Comparison of ENCODE assay signal across 8 cellular contexts in the genomic region with DNA sequence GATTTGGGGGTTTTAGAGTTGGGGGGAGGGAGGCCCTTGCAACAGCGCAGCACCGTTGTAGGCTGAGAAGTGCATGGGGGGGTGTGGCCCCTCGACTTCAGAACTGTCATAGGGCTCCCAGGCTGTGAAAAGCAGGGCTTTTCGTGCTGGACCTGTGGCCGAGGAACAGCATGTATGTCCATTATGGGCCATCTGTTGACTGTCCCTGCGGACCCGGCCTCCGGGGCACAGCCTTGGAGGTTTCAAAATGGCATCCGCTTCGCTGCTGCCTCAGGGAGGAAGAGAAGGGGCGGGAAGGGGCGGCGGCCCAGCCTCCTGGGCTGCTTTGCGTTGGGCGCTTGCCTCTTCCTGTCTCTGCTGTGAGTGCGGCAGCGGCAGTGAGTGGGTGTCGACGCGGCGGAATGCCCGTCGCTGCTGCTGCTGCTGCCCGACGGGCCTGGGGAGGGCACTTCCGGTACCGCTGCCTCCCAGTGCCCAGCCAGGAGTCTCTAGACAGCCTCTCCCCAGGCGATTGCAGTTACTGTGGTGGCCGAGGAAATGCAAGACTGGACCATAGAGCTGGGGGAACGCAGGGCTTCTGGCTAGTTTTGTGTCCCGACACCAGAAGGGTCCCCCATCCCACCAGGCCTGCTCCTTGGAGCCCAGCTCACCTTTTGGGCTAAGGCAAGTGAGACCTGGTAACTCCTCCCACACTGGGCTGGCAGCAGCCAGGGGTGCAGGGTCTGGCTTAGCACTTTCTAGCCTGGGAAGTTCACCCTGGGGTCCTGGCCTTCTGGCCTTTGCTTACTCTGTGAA. TPM values are rescaled to one million over a fixed set of nuclear protein-coding genes. Genes with fewer than 3 reads are reported as not detected.
DNase-seq lines count a peak whose midpoint lies in the region; ATAC-seq and TF ChIP-seq lines count a peak whose summit lies in the region.

No MANE protein-coding gene starts in this region.

- H4K8ac ChIP-seq in H9 (replicated peaks; ENCODE audit: insufficient read length, low read depth, low read length), result no peak overlapping the region

- peak overlapping the region; percentile 65 for H3K4me3 ChIP-seq in lower leg skin (ENCODE audit: low read depth, poor library complexity, severe bottlenecking)

- peaks cover 27% of the 10 kb centered on the region; the same call in 1 of the 2 replicates for H3K79me2 ChIP-seq in H9 (ENCODE audit: insufficient read depth, low read length)

- H3K36me3 ChIP-seq in ES-I3 (ENCODE audit: insufficient read depth, low read length), result no peaks in the 10 kb centered on the region

- H2BK20ac ChIP-seq in H9 (ENCODE audit: low read depth, low read length, poor library complexity, severe bottlenecking), result no peak overlapping the region

- no peaks in the 10 kb centered on the region for H3K9me3 Mint-ChIP-seq in H9
- no peaks in the 10 kb centered on the region for H3K9me3 Mint-ChIP-seq in dendritic cell treated with granulocyte-macrophage colony-stimulating factor and Interleukin-4, amounts not matched to agents 40 ng/mL and 50 ng/mL, for 4 days

- no peak overlapping the region for H3K27ac ChIP-seq in H9 (ENCODE audit: insufficient read length, low read depth, low read length)

- H3K9ac ChIP-seq in ES-I3 (ENCODE audit: low read depth, low read length), result peak overlapping the region; percentile 94
- peak overlapping the region; percentile 33 for H3K9ac ChIP-seq in H9 (ENCODE audit: extremely low read depth, insufficient read length, low read length)

- H2BK12ac ChIP-seq in H9 (ENCODE audit: insufficient read length, low read depth, low read length), result no peak overlapping the region

- H3K56ac ChIP-seq in H9 (ENCODE audit: insufficient read length, low read depth, low read length), result no peak overlapping the region

- no peaks in the 10 kb centered on the region for H3K27me3 ChIP-seq in H9 (ENCODE audit: insufficient read depth, low read length)

- peaks cover 6 to 11% (median 7%) of the 10 kb centered on the region in 3 experiments; a peak in 4 of 7 replicates for H3K36me3 Mint-ChIP-seq in H9 (ENCODE audit: insufficient read depth in 1 of 3, low read depth in 3 of 3)
- H3K36me3 Mint-ChIP-seq in dendritic cell treated with granulocyte-macrophage colony-stimulating factor and Interleukin-4, amounts not matched to agents 40 ng/mL and 50 ng/mL, for 4 days (ENCODE audit: low read depth), result peaks cover 64% of the 10 kb centered on the region

- H4K91ac ChIP-seq in H9 (ENCODE audit: insufficient read length, low read depth, low read length), result no peak overlapping the region

- H3T11ph ChIP-seq in H9 (ENCODE audit: low read length), result no peak overlapping the region

- no peak overlapping the region for H2BK15ac ChIP-seq in H9 (ENCODE audit: low read depth, low read length)

- TF ChIP-seq POLR2A in lower leg skin (IDR thresholded peaks at IDR 0.05), result no peak

- peak overlapping the region; percentile 53 for H3K18ac ChIP-seq in H9 (ENCODE audit: insufficient read length, low read depth, low read length)

- no CpG with 5 or more reads among the region's 31 CpGs for WGBS in H9 (ENCODE audit: extremely low coverage, insufficient read length, low lambda C conversion rate)
- 0% methylated on average over 20 to 28 of the region's 31 CpGs for whole genome bisulfite sequencing in lower leg skin, 2 donors

- peaks cover under 1% of the 10 kb centered on the region; the same call in 1 of the 2 replicates for H3K27me3 Mint-ChIP-seq in H9 (ENCODE audit: low read depth)
- H3K27me3 Mint-ChIP-seq in dendritic cell treated with granulocyte-macrophage colony-stimulating factor and Interleukin-4, amounts not matched to agents 40 ng/mL and 50 ng/mL, for 4 days, result no peaks in the 10 kb centered on the region

- no peak overlapping the region for H2AFZ ChIP-seq in H9 (ENCODE audit: low read length)

- H2BK5ac ChIP-seq in H9 (ENCODE audit: insufficient read length, low read length), result no peak overlapping the region

- H3K27ac Mint-ChIP-seq in H9, result peak overlapping the region; percentile 81 to 99 (median 91); a peak in 6 of 7 replicates
- H3K27ac Mint-ChIP-seq in dendritic cell treated with granulocyte-macrophage colony-stimulating factor and Interleukin-4, amounts not matched to agents 40 ng/mL and 50 ng/mL, for 4 days, result peak overlapping the region; percentile 97

- no peak overlapping the region for H3K23ac ChIP-seq in H9 (ENCODE audit: insufficient read length, low read depth, low read length)

- H4K5ac ChIP-seq in H9 (ENCODE audit: insufficient read length, low read depth, low read length), result no peak overlapping the region

- H3K4me1 ChIP-seq in ES-I3 (ENCODE audit: insufficient read depth, low read length), result peaks cover 34% of the 10 kb centered on the region
- H3K4me1 ChIP-seq in H9 (ENCODE audit: insufficient read depth, low read length), result peaks cover 15% of the 10 kb centered on the region; the same call in 1 of the 2 replicates

- no peak overlapping the region for H2AK5ac ChIP-seq in H9 (ENCODE audit: insufficient read length, low read length)

- H3K79me1 ChIP-seq in H9 (ENCODE audit: insufficient read depth, low read depth, low read length, poor library complexity, severe bottlenecking), result peaks cover 10% of the 10 kb centered on the region

- H3K4me2 ChIP-seq in H9 (ENCODE audit: insufficient read depth, insufficient read length, low read length), result peak overlapping the region; percentile 91

- no peak overlapping the region; the same call in 1 of the 2 replicates for H3K14ac ChIP-seq in H9 (ENCODE audit: insufficient read depth, low read length)

- ATAC-seq in HG03521 (IDR thresholded peaks at IDR 0.05; ENCODE audit: unreplicated experiment), result no peak

- H3K23me2 ChIP-seq in H9 (ENCODE audit: insufficient read length, low read depth, low read length, poor library complexity, severe bottlenecking), result peaks cover 17% of the 10 kb centered on the region

- no peaks in the 10 kb centered on the region for H4K20me1 ChIP-seq in H9 (ENCODE audit: control insufficient read depth, insufficient read depth, insufficient read length)

- H3K4me3 Mint-ChIP-seq in H9, result peak overlapping the region; percentile 96 to 99
- H3K4me3 Mint-ChIP-seq in dendritic cell treated with granulocyte-macrophage colony-stimulating factor and Interleukin-4, amounts not matched to agents 40 ng/mL and 50 ng/mL, for 4 days, result peak overlapping the region; percentile 99

- no peaks in the 10 kb centered on the region for H3K9me3 ChIP-seq in ES-I3 (ENCODE audit: control insufficient read depth, insufficient read depth, low read length)
- no peaks in the 10 kb centered on the region for H3K9me3 ChIP-seq in H9 (ENCODE audit: control insufficient read depth, low read depth, low read length)

- no peak overlapping the region for H3K4ac ChIP-seq in H9 (ENCODE audit: low read depth, low read length)

- H3K4me1 Mint-ChIP-seq in H9, result peaks cover 64 to 70% of the 10 kb centered on the region in 2 experiments
- peaks cover 74% of the 10 kb centered on the region for H3K4me1 Mint-ChIP-seq in dendritic cell treated with granulocyte-macrophage colony-stimulating factor and Interleukin-4, amounts not matched to agents 40 ng/mL and 50 ng/mL, for 4 days (ENCODE audit: low read depth)

- no peak overlapping the region for H2BK120ac ChIP-seq in H9 (ENCODE audit: low read depth, low read length, poor library complexity, severe bottlenecking)

- TF ChIP-seq CTCF in H9 (conservative IDR thresholded peaks at IDR 0.05), result no peak
- no peak for TF ChIP-seq CTCF in lower leg skin (IDR thresholded peaks at IDR 0.05)

- DNase-seq in H9 (peak; percentile 85), NCI-H510A (lab: John Stamatoyannopoulos, UW) (peak; percentile 68), lower leg skin (ENCODE audit: low spot score in 2 of 2) (peak; percentile 83 to 97)
- DNase-seq in activated CD4-positive, alpha-beta T cell treated with anti-CD3 and anti-CD28 coated beads, Interleukin-2, amount 50 U/mL, for 1 hour, result peak; percentile 82
- peak; percentile 79 to 86 for DNase-seq in stimulated activated CD4-positive, alpha-beta T cell treated with anti-CD3 and anti-CD28 coated beads, Interleukin-4, amount 100 ng/mL, for 48 hours (ENCODE audit: low read depth in 2 of 2)

- intact Hi-C loops in dendritic cell treated with granulocyte-macrophage colony-stimulating factor and Interleukin-4, amounts not matched to agents 40 ng/mL and 50 ng/mL, for 4 days (cut with micrococcal nuclease), result loop anchor here (5.0 kb wide), 1 partner anchor 99 kb away; no protein-coding TSS in a partner anchor
- intact Hi-C loops in lower leg skin (cut with DNase I; ENCODE audit: low total_unique reads), result no loop called here

RNA-seq across cellular contexts. Expression of a gene that starts 1.9 kb away (rescaled TPM):
- 210 and 218 TPM in 2 replicates for total RNA-seq in H9 (2021)
- 100 to 1,000 TPM in 1 of 4 donors, 10 to 100 TPM in 3; 56.5 to 123 (median 74.8) TPM for total RNA-seq in lower leg skin

RNA-seq across cellular contexts. Expression of a gene that starts 31.0 kb away (rescaled TPM):
- total RNA-seq in H9 (2021) (4.4 and 6.4 TPM in 2 replicates), lower leg skin (1 to 10 TPM; 1.1 to 7.2 (median 3.3) TPM)

RNA-seq across cellular contexts. Expression of a gene that starts 32.9 kb away (rescaled TPM):
- total RNA-seq in H9 (2021) (1.4 and 3.2 TPM in 2 replicates), lower leg skin (under 1 TPM in 1 of 4 donors, not detected in 3; 0.62 TPM)

RNA-seq across cellular contexts. Expression of a gene that starts 40.9 kb away (rescaled TPM):
- total RNA-seq in H9 (2021) (0.24 and 0.50 TPM in 2 replicates), lower leg skin (under 1 TPM in 2 of 4 donors, not detected in 2; 0.37 to 0.62 TPM)

RNA-seq across cellular contexts. Expression of a gene that starts 46.5 kb away (rescaled TPM):
- total RNA-seq in H9 (2021), result 0.18 TPM in 1 of 2 replicates, not detected in the other
- not detected for total RNA-seq in lower leg skin
